15 cellular contexts compared by ENCODE assay signal in the genomic region with DNA sequence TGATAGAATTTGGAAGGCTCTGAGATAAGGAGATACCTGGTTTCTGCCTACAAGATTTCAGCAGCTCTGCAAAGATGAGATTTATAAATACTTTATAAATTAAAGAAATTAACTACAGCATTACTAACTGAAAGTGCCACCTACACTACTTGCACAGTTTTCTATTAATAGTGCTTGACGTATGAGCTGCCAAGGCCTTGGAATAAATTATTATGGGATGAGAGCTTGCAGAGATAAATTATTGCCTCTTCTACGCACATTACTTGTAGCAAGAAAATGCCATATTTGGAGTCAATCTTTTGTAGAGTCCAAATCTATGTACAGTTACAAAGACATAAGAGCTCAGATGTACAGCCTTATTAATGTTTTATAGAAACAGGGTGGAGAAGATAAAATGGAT.
DNase-seq lines count a peak whose midpoint lies in the region; ATAC-seq and TF ChIP-seq lines count a peak whose summit lies in the region.
"Had no signal": no experiment of that assay in that cellular context is flagged by ENCODE, and none has a peak within 500 bp of the region (broad histone marks: within the 10 kb centered on the region; RNA-seq: fewer than 3 reads in every experiment).

No MANE protein-coding gene starts in this region.

- POLR2A ChIA-PET in HEK293T (lab: Yijun Ruan, JAX): no interaction called here

- DNase-seq in Right ventricle myocardium superior: no peak
- DNase-seq in left ventricle myocardium superior: no peak
- DNase-seq in left kidney (ENCODE audit: low read depth, low spot score): peak; percentile 5
- DNase-seq in activated naive CD4-positive, alpha-beta T cell (lab: John Stamatoyannopoulos, UW): no peak
- no peak for DNase-seq in HEK293T (ENCODE audit: extremely low spot score)
- no peak for DNase-seq in NCI-H226
- DNase-seq: ACHN; C1 segment of cervical spinal cord; Calu3; CD4-positive, alpha-beta T cell; DMS 273 treated with DMSO at 0.1 percent for 48 hours; GM23248; H7 had no signal

- H3K9ac ChIP-seq in rectal smooth muscle tissue (ENCODE audit: low read length): no peak overlapping the region
- H3K9ac ChIP-seq: GM23248 had no signal

- no peaks in the 10 kb centered on the region for H3K36me3 ChIP-seq in rectal smooth muscle tissue (ENCODE audit: control insufficient read depth, insufficient read depth, low read length)

- CTCF ChIA-PET in HEK293T (lab: Yijun Ruan, JAX): interaction anchor here (0.6 kb wide), 1 partner anchor 1045 kb away, joined by 9 read pairs; no protein-coding TSS in a partner anchor

- H3K27me3 ChIP-seq in rectal smooth muscle tissue (ENCODE audit: control insufficient read depth, insufficient read depth, low read length): no peaks in the 10 kb centered on the region

- intact Hi-C loops in Right ventricle myocardium superior (cut with DNase I) (no loop called here), left ventricle myocardium superior (cut with micrococcal nuclease) (no loop called here)

- H3K4me1 ChIP-seq in rectal smooth muscle tissue (ENCODE audit: control insufficient read depth, insufficient read depth, low read length): no peaks in the 10 kb centered on the region

- ATAC-seq in Right ventricle myocardium superior (ENCODE audit: poor library complexity) (peak; percentile 51), left ventricle myocardium superior (no peak)
- ATAC-seq: HepG2 had no signal

- peak overlapping the region; percentile 71 for H3K27ac ChIP-seq in rectal smooth muscle tissue (ENCODE audit: low read depth, low read length)
- H3K27ac ChIP-seq: GM23248 had no signal

- no peak overlapping the region for H3K4me3 ChIP-seq in rectal smooth muscle tissue (ENCODE audit: low read length)
- H3K4me3 ChIP-seq: GM23248 had no signal

TF ChIP-seq in HEK293T, 16 proteins besides CTCF, POLR2A, EP300 and RAD21:
- TF ChIP-seq FOXK2 (IDR thresholded peaks at IDR 0.05) (no peak), SP1 (IDR thresholded peaks at IDR 0.05) (no peak), ARNT (IDR thresholded peaks at IDR 0.05) (no peak), FOXM1 (IDR thresholded peaks at IDR 0.05; ENCODE audit: borderline replicate concordance) (no peak)
TF ChIP-seq in HEK293T: peak in this region for 0.
